In genomic region chr12:96881608-96882007, GRCh38 we compare ENCODE assay signal across 11 cellular contexts.
"Had no signal": no experiment of that assay in that cellular context is flagged by ENCODE, and none has a peak within 500 bp of the region (broad histone marks: within the 10 kb centered on the region; RNA-seq: fewer than 3 reads in every experiment).

No MANE protein-coding gene starts in this region.

- H3K4me3 ChIP-seq: GM23248, GM23338, HAP-1 had no signal

- H3K9ac ChIP-seq: GM23248 had no signal

- FAIRE-seq: H1, H54 had no signal

- H3K9me3 Mint-ChIP-seq: GM23338, H9, HFFc6 had no signal

- H2AFZ ChIP-seq: GM23248, GM23338 had no signal

- H3K27ac Mint-ChIP-seq: GM23338, H9, HFFc6 had no signal

- DNase-seq: GM23248, GOT3, H7, H9, HCEC 1CT, HFFc6 had no signal

- H3K9me3 ChIP-seq: HAP-1 had no signal

- ATAC-seq: GM23338, HCT116 had no signal

- H3K36me3 ChIP-seq: HAP-1 had no signal

- H3K4me1 Mint-ChIP-seq: GM23338, H9 had no signal

- H3K4me2 ChIP-seq: GM23338 had no signal

- H3K27ac ChIP-seq: GM23248 had no signal

- H3K4me1 ChIP-seq: HAP-1 had no signal

- H3K4me3 Mint-ChIP-seq: GM23338, H9, HFFc6 had no signal
